In genomic region chr9:125843646-125844045, GRCh38 we compare ENCODE assay signal across 12 cellular contexts.
DNase-seq lines count a peak whose midpoint lies in the region; ATAC-seq and TF ChIP-seq lines count a peak whose summit lies in the region.
"Had no signal": no experiment of that assay in that cellular context is flagged by ENCODE, and none has a peak within 500 bp of the region (broad histone marks: within the 10 kb centered on the region; RNA-seq: fewer than 3 reads in every experiment).

No MANE protein-coding gene starts in this region.

- H3K4me1 ChIP-seq in left ventricle myocardium inferior: peaks cover 25% of the 10 kb centered on the region

- H3K9me3 ChIP-seq in left ventricle myocardium inferior (replicated peaks): peaks cover 4% of the 10 kb centered on the region

- no peaks in the 10 kb centered on the region for H3K27me3 ChIP-seq in left ventricle myocardium inferior (ENCODE audit: low read depth)
- H3K27me3 ChIP-seq: spleen had no signal

- H3K27ac ChIP-seq in left ventricle myocardium inferior (replicated peaks): peak overlapping the region; percentile 33
- H3K27ac ChIP-seq: spleen had no signal

- peak; percentile 67 for ATAC-seq in Right ventricle myocardium superior (ENCODE audit: poor library complexity)
- ATAC-seq in SK-N-SH treated with all-trans-retinoic acid at 6 μM for 48 hours: peak; percentile 69
- no peak for ATAC-seq in HG03460 (IDR thresholded peaks at IDR 0.05; ENCODE audit: unreplicated experiment)

- no peaks in the 10 kb centered on the region for H3K36me3 ChIP-seq in left ventricle myocardium inferior
- H3K36me3 ChIP-seq: spleen had no signal

- no peak for TF ChIP-seq CTCF in left ventricle myocardium inferior (IDR thresholded peaks at IDR 0.05; ENCODE audit: borderline replicate concordance)

- peak overlapping the region; percentile 21 for H3K4me3 ChIP-seq in left ventricle myocardium inferior
- H3K4me3 ChIP-seq: spleen had no signal

- DNase-seq in Right ventricle myocardium superior (no peak), cardiac septum (ENCODE audit: low spot score) (no peak), left ventricle myocardium inferior (no peak), COLO829 (ENCODE audit: low spot score) (no peak), GM03348 (ENCODE audit: low spot score) (no peak), T-helper 9 cell (no peak)
- DNase-seq: activated CD4-positive, alpha-beta memory T cell treated with anti-CD3 and anti-CD28 coated beads, Interleukin-2, amount 10 ng/mL, durations not matched to agents 7 days and 5 days; activated naive CD8-positive, alpha-beta T cell treated with anti-CD3 and anti-CD28 coated beads for 36 hours; KBM-7; spleen had no signal

- intact Hi-C loops in Right ventricle myocardium superior (cut with DNase I) (no loop called here), cardiac septum (cut with DNase I) (no loop called here), left ventricle myocardium inferior (cut with micrococcal nuclease) (no loop called here)

TF ChIP-seq in SK-N-SH treated with all-trans-retinoic acid at 6 μM for 48 hours, 23 proteins besides CTCF, POLR2A, EP300 and RAD21:
- TF ChIP-seq CSDC2 (CRISPR knock-in tag; IDR thresholded peaks at IDR 0.05): no peak
- no peak for TF ChIP-seq RARB (CRISPR knock-in tag; IDR thresholded peaks at IDR 0.05)
- peak; percentile 87 for TF ChIP-seq TCF4 (CRISPR knock-in tag; IDR thresholded peaks at IDR 0.05; ENCODE audit: borderline replicate concordance)
- TF ChIP-seq ESRRG (CRISPR knock-in tag; IDR thresholded peaks at IDR 0.05): peak; percentile 78; the same call in 1 of the 2 replicates
- TF ChIP-seq, protein P1, sequence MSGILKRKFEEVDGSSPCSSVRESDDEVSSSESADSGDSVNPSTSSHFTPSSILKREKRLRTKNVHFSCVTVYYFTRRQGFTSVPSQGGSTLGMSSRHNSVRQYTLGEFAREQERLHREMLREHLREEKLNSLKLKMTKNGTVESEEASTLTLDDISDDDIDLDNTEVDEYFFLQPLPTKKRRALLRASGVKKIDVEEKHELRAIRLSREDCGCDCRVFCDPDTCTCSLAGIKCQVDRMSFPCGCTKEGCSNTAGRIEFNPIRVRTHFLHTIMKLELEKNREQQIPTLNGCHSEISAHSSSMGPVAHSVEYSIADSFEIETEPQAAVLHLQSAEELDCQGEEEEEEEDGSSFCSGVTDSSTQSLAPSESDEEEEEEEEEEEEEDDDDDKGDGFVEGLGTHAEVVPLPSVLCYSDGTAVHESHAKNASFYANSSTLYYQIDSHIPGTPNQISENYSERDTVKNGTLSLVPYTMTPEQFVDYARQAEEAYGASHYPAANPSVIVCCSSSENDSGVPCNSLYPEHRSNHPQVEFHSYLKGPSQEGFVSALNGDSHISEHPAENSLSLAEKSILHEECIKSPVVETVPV (CRISPR knock-in tag; IDR thresholded peaks at IDR 0.05): peak; percentile 60; the same call in 1 of the 2 replicates
- peak; percentile 90; the same call in 1 of the 2 replicates for TF ChIP-seq GLIS3 (CRISPR knock-in tag; IDR thresholded peaks at IDR 0.05)
- TF ChIP-seq, protein P2, sequence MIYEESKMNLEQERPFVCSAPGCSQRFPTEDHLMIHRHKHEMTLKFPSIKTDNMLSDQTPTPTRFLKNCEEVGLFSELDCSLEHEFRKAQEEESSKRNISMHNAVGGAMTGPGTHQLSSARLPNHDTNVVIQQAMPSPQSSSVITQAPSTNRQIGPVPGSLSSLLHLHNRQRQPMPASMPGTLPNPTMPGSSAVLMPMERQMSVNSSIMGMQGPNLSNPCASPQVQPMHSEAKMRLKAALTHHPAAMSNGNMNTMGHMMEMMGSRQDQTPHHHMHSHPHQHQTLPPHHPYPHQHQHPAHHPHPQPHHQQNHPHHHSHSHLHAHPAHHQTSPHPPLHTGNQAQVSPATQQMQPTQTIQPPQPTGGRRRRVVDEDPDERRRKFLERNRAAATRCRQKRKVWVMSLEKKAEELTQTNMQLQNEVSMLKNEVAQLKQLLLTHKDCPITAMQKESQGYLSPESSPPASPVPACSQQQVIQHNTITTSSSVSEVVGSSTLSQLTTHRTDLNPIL (CRISPR knock-in tag; IDR thresholded peaks at IDR 0.05; ENCODE audit: low read depth): no peak
- TF ChIP-seq, protein P3, sequence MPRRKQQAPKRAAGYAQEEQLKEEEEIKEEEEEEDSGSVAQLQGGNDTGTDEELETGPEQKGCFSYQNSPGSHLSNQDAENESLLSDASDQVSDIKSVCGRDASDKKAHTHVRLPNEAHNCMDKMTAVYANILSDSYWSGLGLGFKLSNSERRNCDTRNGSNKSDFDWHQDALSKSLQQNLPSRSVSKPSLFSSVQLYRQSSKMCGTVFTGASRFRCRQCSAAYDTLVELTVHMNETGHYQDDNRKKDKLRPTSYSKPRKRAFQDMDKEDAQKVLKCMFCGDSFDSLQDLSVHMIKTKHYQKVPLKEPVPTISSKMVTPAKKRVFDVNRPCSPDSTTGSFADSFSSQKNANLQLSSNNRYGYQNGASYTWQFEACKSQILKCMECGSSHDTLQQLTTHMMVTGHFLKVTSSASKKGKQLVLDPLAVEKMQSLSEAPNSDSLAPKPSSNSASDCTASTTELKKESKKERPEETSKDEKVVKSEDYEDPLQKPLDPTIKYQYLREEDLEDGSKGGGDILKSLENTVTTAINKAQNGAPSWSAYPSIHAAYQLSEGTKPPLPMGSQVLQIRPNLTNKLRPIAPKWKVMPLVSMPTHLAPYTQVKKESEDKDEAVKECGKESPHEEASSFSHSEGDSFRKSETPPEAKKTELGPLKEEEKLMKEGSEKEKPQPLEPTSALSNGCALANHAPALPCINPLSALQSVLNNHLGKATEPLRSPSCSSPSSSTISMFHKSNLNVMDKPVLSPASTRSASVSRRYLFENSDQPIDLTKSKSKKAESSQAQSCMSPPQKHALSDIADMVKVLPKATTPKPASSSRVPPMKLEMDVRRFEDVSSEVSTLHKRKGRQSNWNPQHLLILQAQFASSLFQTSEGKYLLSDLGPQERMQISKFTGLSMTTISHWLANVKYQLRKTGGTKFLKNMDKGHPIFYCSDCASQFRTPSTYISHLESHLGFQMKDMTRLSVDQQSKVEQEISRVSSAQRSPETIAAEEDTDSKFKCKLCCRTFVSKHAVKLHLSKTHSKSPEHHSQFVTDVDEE (CRISPR knock-in tag; IDR thresholded peaks at IDR 0.05): peak; percentile 91
- peak; percentile 88 for TF ChIP-seq ISL1 (CRISPR knock-in tag; IDR thresholded peaks at IDR 0.05)
- TF ChIP-seq ZNF70 (CRISPR knock-in tag; IDR thresholded peaks at IDR 0.05): no peak
- peak; percentile 50; the same call in 1 of the 2 replicates for TF ChIP-seq ZFP3 (CRISPR knock-in tag; IDR thresholded peaks at IDR 0.05)
- TF ChIP-seq SNAI2 (CRISPR knock-in tag; IDR thresholded peaks at IDR 0.05): peak; percentile 83; the same call in 1 of the 2 replicates
- no peak for TF ChIP-seq ZNF565 (CRISPR knock-in tag; conservative IDR thresholded peaks at IDR 0.05; ENCODE audit: low read depth)
- no peak for TF ChIP-seq PPARA (CRISPR knock-in tag; IDR thresholded peaks at IDR 0.05; ENCODE audit: borderline replicate concordance)
- no peak for TF ChIP-seq POU6F1 (CRISPR knock-in tag; IDR thresholded peaks at IDR 0.05; ENCODE audit: borderline replicate concordance, low read depth)
